8 cellular contexts compared by ENCODE assay signal in the genomic region with DNA sequence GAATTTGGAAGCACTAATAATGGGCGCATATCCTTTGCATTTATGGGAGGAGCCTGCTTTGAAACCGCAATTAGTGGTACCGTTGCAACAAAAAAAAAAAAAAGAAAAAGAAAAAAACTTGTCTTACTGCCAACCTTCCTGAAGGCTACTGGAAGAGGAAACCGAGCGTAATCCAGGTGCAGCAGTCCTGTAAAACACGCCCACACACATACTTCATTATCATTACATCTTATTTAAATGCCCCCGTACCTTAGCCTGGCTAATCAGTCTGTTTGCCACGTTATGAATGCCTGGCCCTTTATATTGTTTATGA. TPM values are rescaled to one million over a fixed set of nuclear protein-coding genes. Genes with fewer than 3 reads are reported as not detected.
DNase-seq lines count a peak whose midpoint lies in the region; ATAC-seq, FAIRE-seq and TF ChIP-seq lines count a peak whose summit lies in the region.

No MANE protein-coding gene starts in this region.

- CTCF ChIA-PET in A549 (lab: Yijun Ruan, JAX), result interaction anchor here (0.7 to 2.3 kb wide), 3 partner anchors 72 to 78 kb away, joined by 3 to 7 read pairs (median 3); no protein-coding TSS in a partner anchor

- H3K36me3 ChIP-seq in thymus (ENCODE audit: control insufficient read depth, insufficient read depth), result peaks cover 5% of the 10 kb centered on the region

- ATAC-seq in A549, result peak in 1 of 2 experiments; percentile 6; a peak in 3 of 6 replicates
- peak; percentile 9 for ATAC-seq in GM21447 (IDR thresholded peaks at IDR 0.05; ENCODE audit: unreplicated experiment)
- no peak for ATAC-seq in activated naive CD8-positive, alpha-beta T cell treated with anti-CD3 and anti-CD28 coated beads, Interleukin-2, amount 50 U/mL, for 24 hours
- no peak for ATAC-seq in GM21360 (IDR thresholded peaks at IDR 0.05; ENCODE audit: unreplicated experiment)

- TF ChIP-seq POLR2A in A549 (IDR thresholded peaks at IDR 0.05; ENCODE audit: low read length), result no peak

- H3K9me3 ChIP-seq in A549 (no peaks in the 10 kb centered on the region), thymus (ENCODE audit: control insufficient read depth) (no peaks in the 10 kb centered on the region)

- peak overlapping the region; percentile 97 for H3K4me2 ChIP-seq in A549

- H3K27ac ChIP-seq in A549 (peak overlapping the region; percentile 97 to 98), thymus (ENCODE audit: low read depth) (no peak overlapping the region)

- H3K36me3 Mint-ChIP-seq in activated naive CD8-positive, alpha-beta T cell treated with anti-CD3 and anti-CD28 coated beads, Interleukin-2, amount 50 U/mL, for 24 hours (ENCODE audit: low read depth), result peaks cover 40% of the 10 kb centered on the region

- no peak for DNase-seq in A549 (ENCODE audit: low read depth in 1 of 2, low spot score in 1 of 2)
- DNase-seq in NCI-H187 treated with DMSO at 0.1 percent for 48 hours (lab: John Stamatoyannopoulos, UW), result peak; percentile 5
- no peak for DNase-seq in activated naive CD8-positive, alpha-beta T cell treated with anti-CD3 and anti-CD28 coated beads, Interleukin-2, amount 50 U/mL, for 24 hours
- peak; percentile 7 for DNase-seq in kidney glomerular epithelial cell (lab: John Stamatoyannopoulos, UW)
- DNase-seq in stimulated activated CD4-positive, alpha-beta T cell treated with anti-CD3 and anti-CD28 coated beads, Interleukin-1b, Interleukin-23, amount 100 ng/mL, for 48 hours, result no peak

- peaks cover 51% of the 10 kb centered on the region for H3K4me1 Mint-ChIP-seq in activated naive CD8-positive, alpha-beta T cell treated with anti-CD3 and anti-CD28 coated beads, Interleukin-2, amount 50 U/mL, for 24 hours

- no peak for TF ChIP-seq CTCF in A549 (IDR thresholded peaks at IDR 0.05)

- WGBS in A549 (ENCODE audit: missing lambda C conversion rate), result 8% methylated on average over 8 of the region's 8 CpGs
- under 1% methylated on average over 8 of the region's 8 CpGs for WGBS in thymus

- FAIRE-seq in A549 (lab: Jason Lieb, UNC), result no peak

- POLR2A ChIA-PET in A549 (lab: Yijun Ruan, JAX), result interaction anchor here (0.7 to 2.1 kb wide), 7 partner anchors 28 to 73 kb away, joined by 3 to 5 read pairs (median 4); no protein-coding TSS in a partner anchor

- peak overlapping the region; percentile 93 for H3K27ac Mint-ChIP-seq in activated naive CD8-positive, alpha-beta T cell treated with anti-CD3 and anti-CD28 coated beads, Interleukin-2, amount 50 U/mL, for 24 hours

- no peak for TF ChIP-seq RAD21 in A549 (conservative IDR thresholded peaks at IDR 0.05 in 1 of 2, IDR thresholded peaks at IDR 0.05 in 1 of 2)

- H3K27me3 ChIP-seq in thymus (ENCODE audit: control insufficient read depth, insufficient read depth), result no peaks in the 10 kb centered on the region

- H3K27me3 Mint-ChIP-seq in activated naive CD8-positive, alpha-beta T cell treated with anti-CD3 and anti-CD28 coated beads, Interleukin-2, amount 50 U/mL, for 24 hours, result peaks cover 4% of the 10 kb centered on the region

- peak overlapping the region; percentile 88 for H3K4me3 ChIP-seq in A549
- peak overlapping the region; percentile 75 for H3K4me3 ChIP-seq in thymus (ENCODE audit: low read length)

- H3K9me3 Mint-ChIP-seq in activated naive CD8-positive, alpha-beta T cell treated with anti-CD3 and anti-CD28 coated beads, Interleukin-2, amount 50 U/mL, for 24 hours, result no peaks in the 10 kb centered on the region

- peak overlapping the region; percentile 88 for H3K4me3 Mint-ChIP-seq in activated naive CD8-positive, alpha-beta T cell treated with anti-CD3 and anti-CD28 coated beads, Interleukin-2, amount 50 U/mL, for 24 hours

- peaks cover 80% of the 10 kb centered on the region for H3K4me1 ChIP-seq in A549
- peaks cover 23% of the 10 kb centered on the region for H3K4me1 ChIP-seq in thymus (ENCODE audit: control insufficient read depth, insufficient read depth, low read length)

- TF ChIP-seq EP300 in A549 (IDR thresholded peaks at IDR 0.05), result no peak

TF ChIP-seq in A549, 52 proteins besides CTCF, POLR2A, EP300 and RAD21:
- TF ChIP-seq ATOH8 (CRISPR knock-in tag; IDR thresholded peaks at IDR 0.05; ENCODE audit: low read depth) (no peak), CHD4 (IDR thresholded peaks at IDR 0.05; ENCODE audit: borderline replicate concordance) (no peak), HEYL (CRISPR knock-in tag; IDR thresholded peaks at IDR 0.05) (no peak), EHF (CRISPR knock-in tag; IDR thresholded peaks at IDR 0.05) (no peak), FOSB (CRISPR knock-in tag; IDR thresholded peaks at IDR 0.05) (no peak), TFCP2L1 (CRISPR knock-in tag; IDR thresholded peaks at IDR 0.05) (no peak)

RNA-seq across cellular contexts. Expression of gene ZNF281, which starts 0.7 kb away (rescaled TPM):
- polyA plus RNA-seq in A549 (2011; rRNA removed) (39.1 and 40.8 TPM in 2 replicates), A549 (2017; fragmentation: RNase III; extraction: RNeasy Plus Mini Kit Qiagen cat#74134 plus additional on column Dnase treatment) (30.8 to 33.7 TPM (median 31.5 TPM) in 3 replicates), thymus (10.7 TPM)
- polyA plus RNA-seq in A549 (2012; cell fraction: cytosol; rRNA removed), result 4.9 and 6.4 TPM in 2 replicates
- 6.6 and 7.5 TPM in 2 replicates for polyA plus RNA-seq in A549 (2012; cell fraction: nucleus; rRNA removed)
- polyA minus RNA-seq in A549 (2011; rRNA and poly(A)+ RNA removed), result 40.1 and 40.2 TPM in 2 replicates

Comparison
In these comparisons a context has a peak if more than half of its experiments do, and no peak if none do; other contexts are left out.
1. DNase-seq: peak in NCI-H187 treated with DMSO at 0.1 percent for 48 hours (single experiment) and kidney glomerular epithelial cell (single experiment); none in A549 (0 of 2), activated naive CD8-positive, alpha-beta T cell treated with anti-CD3 and anti-CD28 coated beads, Interleukin-2, amount 50 U/mL, for 24 hours (single experiment) and stimulated activated CD4-positive, alpha-beta T cell treated with anti-CD3 and anti-CD28 coated beads, Interleukin-1b, Interleukin-23, amount 100 ng/mL, for 48 hours (single experiment).